19 cellular contexts compared by ENCODE assay signal in genomic region chr6:75262716-75263463, GRCh38. TPM values are rescaled to one million over a fixed set of nuclear protein-coding genes. Genes with fewer than 3 reads are reported as not detected.
"Had no signal": no experiment of that assay in that cellular context is flagged by ENCODE, and none has a peak within 500 bp of the region (broad histone marks: within the 10 kb centered on the region; RNA-seq: fewer than 3 reads in every experiment).

No MANE protein-coding gene starts in this region.

- H3K27ac ChIP-seq: adrenal gland, esophagus muscularis mucosa, gastroesophageal sphincter, heart right ventricle, left ventricle myocardium inferior, psoas muscle, tibial nerve had no signal

- DNase-seq: activated CD4-positive, CD25-positive, alpha-beta regulatory T cell treated with anti-CD3 and anti-CD28 coated beads, Interleukin-2, amount 50 U/mL, for 72 hours; activated naive CD4-positive, alpha-beta T cell treated with Interleukin-2 at 50 U/mL for 16 hours; activated T-cell treated with anti-CD3 and anti-CD28 coated beads for 4 hours; adrenal gland; effector CD8-positive, alpha-beta T cell; heart right ventricle; kidney glomerular epithelial cell; left ventricle myocardium inferior; mucosa of descending colon; naive thymus-derived CD4-positive, alpha-beta T cell; psoas muscle; right cardiac atrium; SW 1271; T1000 had no signal

- H3K9me3 ChIP-seq: adrenal gland, esophagus muscularis mucosa, gastroesophageal sphincter, heart right ventricle, left ventricle myocardium inferior, mucosa of descending colon, psoas muscle, tibial nerve had no signal

- H3K4me3 Mint-ChIP-seq: naive thymus-derived CD4-positive, alpha-beta T cell; stimulated activated naive CD8-positive, alpha-beta T cell treated with anti-CD3 and anti-CD28 coated beads, Interleukin-15, Interleukin-2, amounts not matched to agents 100 ng/mL and 50 ng/mL, for 24 hours had no signal

- H3K27me3 ChIP-seq: adrenal gland, esophagus muscularis mucosa, gastroesophageal sphincter, heart right ventricle, tibial nerve had no signal

- H3K27me3 Mint-ChIP-seq: naive thymus-derived CD4-positive, alpha-beta T cell; stimulated activated naive CD8-positive, alpha-beta T cell treated with anti-CD3 and anti-CD28 coated beads, Interleukin-15, Interleukin-2, amounts not matched to agents 100 ng/mL and 50 ng/mL, for 24 hours had no signal

- H3K4me3 ChIP-seq: adrenal gland, esophagus muscularis mucosa, gastroesophageal sphincter, heart right ventricle, left ventricle myocardium inferior, mucosa of descending colon, psoas muscle, tibial nerve had no signal

- ATAC-seq: gastroesophageal sphincter; heart right ventricle; mucosa of descending colon; naive thymus-derived CD4-positive, alpha-beta T cell; psoas muscle; right cardiac atrium had no signal

- H3K27ac Mint-ChIP-seq: activated T-helper 2 cell treated with anti-CD3 and anti-CD28 coated beads, Interferon-gamma antibody, Interleukin-2, Interleukin-4, amounts not matched to agents 10 μg/mL and 5 μg/mL and 100 μg/mL, durations not matched to agents 14 hours and 24 hours and 36 hours; stimulated activated naive CD8-positive, alpha-beta T cell treated with anti-CD3 and anti-CD28 coated beads, Interleukin-15, Interleukin-2, amounts not matched to agents 100 ng/mL and 50 ng/mL, for 24 hours had no signal

- H3K9me3 Mint-ChIP-seq: activated T-helper 2 cell treated with anti-CD3 and anti-CD28 coated beads, Interferon-gamma antibody, Interleukin-2, Interleukin-4, amounts not matched to agents 10 μg/mL and 5 μg/mL and 100 μg/mL, durations not matched to agents 14 hours and 24 hours and 36 hours; naive thymus-derived CD4-positive, alpha-beta T cell; stimulated activated naive CD8-positive, alpha-beta T cell treated with anti-CD3 and anti-CD28 coated beads, Interleukin-15, Interleukin-2, amounts not matched to agents 100 ng/mL and 50 ng/mL, for 24 hours had no signal

RNA-seq across cellular contexts. Expression of gene COL12A1, which starts 57.0 kb away (rescaled TPM):
- total RNA-seq: activated T-helper 2 cell treated with anti-CD3 and anti-CD28 coated beads, Interferon-gamma antibody, Interleukin-2, Interleukin-4, amounts not matched to agents 10 μg/mL and 5 μg/mL and 100 μg/mL, durations not matched to agents 14 hours and 24 hours and 36 hours had no signal
